1 cellular context compared by ENCODE assay signal in genomic region chr2:31193066-31193396, GRCh38.
A peak's percentile ranks its signal among the peaks of the same experiment; 100 is the strongest.
TF ChIP-seq lines count a peak whose summit lies in the region.

No MANE protein-coding gene starts in this region.

TF ChIP-seq in K562, 482 proteins besides CTCF, POLR2A, EP300 and RAD21 (continued from another document):
- TF ChIP-seq USF1 (CRISPR knock-in tag; IDR thresholded peaks at IDR 0.05) (no peak), FOS (IDR thresholded peaks at IDR 0.05; ENCODE audit: extremely low read depth, insufficient read length) (no peak), GATA2 (CRISPR knock-in tag; IDR thresholded peaks at IDR 0.05) (peak; percentile 86), SP1 (CRISPR knock-in tag; IDR thresholded peaks at IDR 0.05) (no peak), TCF7L2 (IDR thresholded peaks at IDR 0.05; ENCODE audit: low read depth, low read length) (no peak)
